14 cellular contexts compared by ENCODE assay signal in the genomic region with DNA sequence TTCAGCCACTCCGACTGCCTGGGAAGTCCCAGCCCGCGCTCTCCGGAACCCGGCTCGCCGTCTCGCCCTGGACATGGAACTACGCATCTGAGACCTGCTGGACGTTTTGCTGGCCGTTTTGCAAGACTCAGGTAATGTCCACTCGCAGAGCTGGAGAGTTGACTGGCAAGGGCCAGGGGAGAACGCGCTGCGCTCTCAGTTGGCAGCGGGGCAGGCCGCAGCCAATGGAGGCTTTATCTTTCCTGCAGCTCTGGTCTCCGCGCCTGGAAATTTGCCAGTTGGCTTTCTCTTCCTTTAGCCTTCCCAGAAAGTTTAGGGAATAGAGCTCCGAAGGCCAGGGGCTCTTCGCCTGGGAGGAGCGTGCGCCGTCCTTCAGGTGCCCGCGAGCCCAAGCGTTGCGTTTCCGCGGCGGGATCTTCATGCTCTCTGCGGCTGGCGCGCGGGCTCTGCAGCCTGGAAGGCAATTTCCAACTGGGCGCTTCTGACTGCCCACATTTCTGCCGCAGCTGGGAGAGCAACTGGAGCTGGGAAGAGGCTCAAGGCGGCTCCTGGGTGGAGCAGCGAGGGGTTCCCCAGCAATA. TPM values are rescaled to one million over a fixed set of nuclear protein-coding genes. Genes with fewer than 3 reads are reported as not detected.
A peak's percentile ranks its signal among the peaks of the same experiment; 100 is the strongest.
DNase-seq lines count a peak whose midpoint lies in the region; ATAC-seq and TF ChIP-seq lines count a peak whose summit lies in the region.
"Had no signal": no experiment of that assay in that cellular context is flagged by ENCODE, and none has a peak within 500 bp of the region (broad histone marks: within the 10 kb centered on the region; RNA-seq: fewer than 3 reads in every experiment).

No MANE protein-coding gene starts in this region.

- ATAC-seq in foreskin keratinocyte, result peak; percentile 30
- ATAC-seq in esophagus mucosa, result no peak
- ATAC-seq: stimulated activated effector memory CD8-positive, alpha-beta T cell treated with anti-CD3 and anti-CD28 coated beads, Interleukin-12 subunit alpha, Interleukin-12 subunit beta, amount 100 ng/mL, for 72 hours had no signal

- no peaks in the 10 kb centered on the region for H3K4me1 ChIP-seq in NT2/D1 (ENCODE audit: insufficient read depth, insufficient read length)
- no peaks in the 10 kb centered on the region for H3K4me1 ChIP-seq in foreskin keratinocyte
- H3K4me1 ChIP-seq: left lung, pancreas had no signal

- no peaks in the 10 kb centered on the region for H3K36me3 ChIP-seq in NT2/D1 (ENCODE audit: insufficient read depth, insufficient read length, low read length)
- H3K36me3 ChIP-seq: left lung, pancreas had no signal

- H3K27me3 Mint-ChIP-seq in Calu3 (ENCODE audit: unreplicated experiment) (peaks cover 84% of the 10 kb centered on the region), nephron (ENCODE audit: low read depth) (peaks cover 62% of the 10 kb centered on the region)
- H3K27me3 Mint-ChIP-seq in activated naive CD8-positive, alpha-beta T cell treated with anti-CD3 and anti-CD28 coated beads for 36 hours, result peaks cover 52% of the 10 kb centered on the region

- H3K27me3 ChIP-seq in NT2/D1 (ENCODE audit: insufficient read depth, insufficient read length), result peaks cover 60% of the 10 kb centered on the region
- peaks cover 55% of the 10 kb centered on the region for H3K27me3 ChIP-seq in foreskin keratinocyte

- H3K4me1 Mint-ChIP-seq in Calu3 (ENCODE audit: low read depth, unreplicated experiment) (no peaks in the 10 kb centered on the region), nephron (no peaks in the 10 kb centered on the region)
- no peaks in the 10 kb centered on the region for H3K4me1 Mint-ChIP-seq in activated naive CD8-positive, alpha-beta T cell treated with anti-CD3 and anti-CD28 coated beads for 36 hours
- H3K4me1 Mint-ChIP-seq: activated naive CD8-positive, alpha-beta T cell treated with anti-CD3 and anti-CD28 coated beads, Interleukin-2, amount 10 ng/mL, durations not matched to agents 7 days and 5 days; stimulated activated effector memory CD8-positive, alpha-beta T cell treated with anti-CD3 and anti-CD28 coated beads, Interleukin-12 subunit alpha, Interleukin-12 subunit beta, amount 100 ng/mL, for 72 hours had no signal

- intact Hi-C loops in Calu3 (cut with micrococcal nuclease; ENCODE audit: unreplicated experiment), result loop anchor here (1.0 to 10.0 kb wide), 4 partner anchors 100 to 356 kb away; no protein-coding TSS in a partner anchor

- CTCF ChIA-PET in Calu3 (lab: Charles Lee), result no interaction called here

- H3K4me3 ChIP-seq in NT2/D1 (ENCODE audit: insufficient read length, low read depth), result peak overlapping the region; percentile 63
- H3K4me3 ChIP-seq: left lung had no signal

- peak overlapping the region; percentile 57 for H3K9ac ChIP-seq in NT2/D1 (ENCODE audit: insufficient read length, low read depth)

- H3K9me3 Mint-ChIP-seq in Calu3 (ENCODE audit: low read depth, unreplicated experiment) (no peaks in the 10 kb centered on the region), nephron (peaks cover 8% of the 10 kb centered on the region)
- H3K9me3 Mint-ChIP-seq in activated naive CD8-positive, alpha-beta T cell treated with anti-CD3 and anti-CD28 coated beads for 36 hours, result no peaks in the 10 kb centered on the region
- H3K9me3 Mint-ChIP-seq: activated naive CD8-positive, alpha-beta T cell treated with anti-CD3 and anti-CD28 coated beads, Interleukin-2, amount 10 ng/mL, durations not matched to agents 7 days and 5 days; dendritic cell treated with granulocyte-macrophage colony-stimulating factor and Interleukin-4, amounts not matched to agents 40 ng/mL and 50 ng/mL, for 4 days; stimulated activated effector memory CD8-positive, alpha-beta T cell treated with anti-CD3 and anti-CD28 coated beads, Interleukin-12 subunit alpha, Interleukin-12 subunit beta, amount 100 ng/mL, for 72 hours had no signal

- no TSS peak for BruUV-seq in Calu3 (replicated peaks; lab: Mats Ljungman, UMichigan)

- H3K4me3 Mint-ChIP-seq in Calu3 (ENCODE audit: low read depth, unreplicated experiment) (peak overlapping the region; percentile 76), nephron (peak overlapping the region; percentile 86 to 91 (median 89))
- no peak overlapping the region for H3K4me3 Mint-ChIP-seq in activated naive CD8-positive, alpha-beta T cell treated with anti-CD3 and anti-CD28 coated beads for 36 hours
- H3K4me3 Mint-ChIP-seq: activated naive CD8-positive, alpha-beta T cell treated with anti-CD3 and anti-CD28 coated beads, Interleukin-2, amount 10 ng/mL, durations not matched to agents 7 days and 5 days; dendritic cell treated with granulocyte-macrophage colony-stimulating factor and Interleukin-4, amounts not matched to agents 40 ng/mL and 50 ng/mL, for 4 days; stimulated activated effector memory CD8-positive, alpha-beta T cell treated with anti-CD3 and anti-CD28 coated beads, Interleukin-12 subunit alpha, Interleukin-12 subunit beta, amount 100 ng/mL, for 72 hours had no signal

- H3K9me3 ChIP-seq in NT2/D1 (ENCODE audit: insufficient read depth, low read length), result no peaks in the 10 kb centered on the region
- H3K9me3 ChIP-seq: left lung, pancreas had no signal

- no peak overlapping the region for H3K27ac ChIP-seq in foreskin keratinocyte
- H3K27ac ChIP-seq: left lung, pancreas had no signal

- H3K36me3 Mint-ChIP-seq in Calu3 (ENCODE audit: insufficient read depth, unreplicated experiment) (peaks cover 5% of the 10 kb centered on the region), nephron (ENCODE audit: low read depth) (no peaks in the 10 kb centered on the region)
- no peaks in the 10 kb centered on the region for H3K36me3 Mint-ChIP-seq in activated naive CD8-positive, alpha-beta T cell treated with anti-CD3 and anti-CD28 coated beads for 36 hours
- H3K36me3 Mint-ChIP-seq: activated naive CD8-positive, alpha-beta T cell treated with anti-CD3 and anti-CD28 coated beads, Interleukin-2, amount 10 ng/mL, durations not matched to agents 7 days and 5 days; stimulated activated effector memory CD8-positive, alpha-beta T cell treated with anti-CD3 and anti-CD28 coated beads, Interleukin-12 subunit alpha, Interleukin-12 subunit beta, amount 100 ng/mL, for 72 hours had no signal

- TF ChIP-seq CTCF in Calu3 (IDR thresholded peaks at IDR 0.05; ENCODE audit: unreplicated experiment) (no peak), foreskin keratinocyte (conservative IDR thresholded peaks at IDR 0.05) (no peak), nephron (IDR thresholded peaks at IDR 0.05; ENCODE audit: unreplicated experiment in 3 of 3) (no peak)

- DNase-seq in Calu3, result peak; percentile 5
- DNase-seq in NT2/D1 (ENCODE audit: low read depth, low spot score), result no peak
- peak in 1 of 2 donors; percentile 11 for DNase-seq in foreskin keratinocyte
- DNase-seq in activated naive CD8-positive, alpha-beta T cell treated with anti-CD3 and anti-CD28 coated beads for 36 hours, result no peak
- no peak for DNase-seq in EL
- no peak for DNase-seq in HuH-7.5 (ENCODE audit: low spot score)
- DNase-seq: activated naive CD8-positive, alpha-beta T cell treated with anti-CD3 and anti-CD28 coated beads, Interleukin-2, amount 10 ng/mL, durations not matched to agents 7 days and 5 days; stimulated activated CD4-positive, alpha-beta T cell treated with anti-CD3 and anti-CD28 coated beads, Interleukin-4, amount 100 ng/mL, for 1 hour had no signal

- H3K27ac Mint-ChIP-seq in Calu3 (ENCODE audit: unreplicated experiment) (no peak overlapping the region), nephron (no peak overlapping the region)
- H3K27ac Mint-ChIP-seq in activated naive CD8-positive, alpha-beta T cell treated with anti-CD3 and anti-CD28 coated beads for 36 hours, result no peak overlapping the region
- H3K27ac Mint-ChIP-seq: activated naive CD8-positive, alpha-beta T cell treated with anti-CD3 and anti-CD28 coated beads, Interleukin-2, amount 10 ng/mL, durations not matched to agents 7 days and 5 days; dendritic cell treated with granulocyte-macrophage colony-stimulating factor and Interleukin-4, amounts not matched to agents 40 ng/mL and 50 ng/mL, for 4 days; stimulated activated effector memory CD8-positive, alpha-beta T cell treated with anti-CD3 and anti-CD28 coated beads, Interleukin-12 subunit alpha, Interleukin-12 subunit beta, amount 100 ng/mL, for 72 hours had no signal

RNA-seq across cellular contexts. Expression of gene IL1RAPL2, which starts 1.0 kb away (rescaled TPM):
- total RNA-seq in Calu3 (2022) (not detected in 2 replicates), foreskin keratinocyte (0.14 and 0.37 TPM in 2 replicates), esophagus mucosa (not detected)
- 0.09 TPM in 1 of 2 replicates, not detected in the other for polyA plus RNA-seq in foreskin keratinocyte
- not detected for total RNA-seq in activated naive CD8-positive, alpha-beta T cell treated with anti-CD3 and anti-CD28 coated beads for 36 hours
- total RNA-seq: activated naive CD8-positive, alpha-beta T cell treated with anti-CD3 and anti-CD28 coated beads, Interleukin-2, amount 10 ng/mL, durations not matched to agents 7 days and 5 days; left lung had no signal
- polyA plus RNA-seq: pancreas had no signal
